In the genomic region with DNA sequence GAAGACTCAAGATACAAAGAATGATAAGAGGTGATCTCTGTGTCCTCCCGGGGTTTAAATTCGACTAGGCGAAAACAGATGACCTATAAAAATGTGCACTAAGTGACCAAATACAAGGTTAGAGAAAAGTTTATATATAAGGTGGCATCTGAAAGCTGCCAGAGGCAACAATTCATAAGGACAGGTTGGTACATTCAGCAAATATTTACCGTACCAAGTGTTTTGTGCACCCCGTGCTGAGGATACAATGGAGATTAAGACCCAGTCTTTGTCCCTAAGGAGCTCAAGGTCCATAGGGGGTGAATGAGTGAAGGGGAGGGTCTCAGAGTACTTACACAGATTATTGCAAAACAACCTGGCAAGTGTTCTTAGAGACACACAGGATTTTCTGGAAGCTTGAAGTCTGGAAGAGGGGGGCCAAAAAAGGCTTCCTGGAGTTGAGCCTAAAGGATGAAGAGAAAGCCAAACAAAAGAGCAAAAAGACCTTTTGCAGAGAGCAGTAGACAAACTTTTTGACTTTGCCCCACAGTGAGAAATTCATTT, we compare ENCODE assay signal across 22 cellular contexts.
"Had no signal": no experiment of that assay in that cellular context is flagged by ENCODE, and none has a peak within 500 bp of the region (broad histone marks: within the 10 kb centered on the region; RNA-seq: fewer than 3 reads in every experiment).

No MANE protein-coding gene starts in this region.

- H3K27me3 ChIP-seq: brain microvascular endothelial cell, gastrocnemius medialis, vagina had no signal

- DNase-seq: activated CD4-positive, alpha-beta T cell treated with anti-CD3 and anti-CD28 coated beads for 1 hour; activated CD4-positive, alpha-beta T cell treated with anti-CD3 and anti-CD28 coated beads, Interleukin-2, amount 50 U/mL, for 1 hour; activated CD8-positive, alpha-beta T cell treated with anti-CD3 and anti-CD28 coated beads, Interleukin-2, amount 10 ng/mL, durations not matched to agents 7 days and 5 days; activated gamma-delta T cell treated with Interleukin-2 at 50 U/mL for 16 hours; activated T-cell treated with anti-CD3 and anti-CD28 coated beads, Interleukin-2, amount 50 U/mL, for 1 hour; aorta; brain microvascular endothelial cell; central memory CD4-positive, alpha-beta T cell; esophagus squamous epithelium; gastrocnemius medialis; hippocampal formation; islet precursor cell; left cardiac atrium; mesenchymal stem cell; mucosa of descending colon; stimulated activated CD4-positive, alpha-beta T cell treated with anti-CD3 and anti-CD28 coated beads, Interleukin-2, amount 100 ng/mL, for 48 hours; stimulated activated CD8-positive, alpha-beta memory T cell treated with anti-CD3 and anti-CD28 coated beads, Interleukin-4, amount 100 ng/mL, for 48 hours; stimulated activated naive B cell treated with anti-CD40 and anti-IgM and Interleukin-4, amounts not matched to agents 10 μg/mL and 1 μg/mL and 100 μg/mL, for 72 hours; trophoblast cell had no signal

- H3K4me1 ChIP-seq: gastrocnemius medialis, vagina had no signal

- FAIRE-seq: colon had no signal

- H3K27ac ChIP-seq: brain microvascular endothelial cell, esophagus squamous epithelium, gastrocnemius medialis, vagina had no signal

- H3K4me3 ChIP-seq: esophagus squamous epithelium, gastrocnemius medialis, mucosa of descending colon, vagina had no signal

- ATAC-seq: activated CD8-positive, alpha-beta T cell treated with anti-CD3 and anti-CD28 coated beads, Interleukin-2, amount 10 ng/mL, durations not matched to agents 7 days and 5 days; activated naive CD4-positive, alpha-beta T cell treated with anti-CD3 and anti-CD28 coated beads, Interleukin-2, amount 50 U/mL, for 72 hours; gastrocnemius medialis; left cardiac atrium; mucosa of descending colon; stimulated activated naive B cell treated with anti-CD40 and anti-IgM and Interleukin-4, amounts not matched to agents 10 μg/mL and 1 μg/mL and 100 μg/mL, for 72 hours had no signal

- H3K36me3 ChIP-seq: brain microvascular endothelial cell, esophagus squamous epithelium, gastrocnemius medialis, vagina had no signal

- H3K9me3 ChIP-seq: esophagus squamous epithelium, gastrocnemius medialis, mucosa of descending colon, vagina had no signal
